ENCODE assay signal across 16 cellular contexts in the genomic region with DNA sequence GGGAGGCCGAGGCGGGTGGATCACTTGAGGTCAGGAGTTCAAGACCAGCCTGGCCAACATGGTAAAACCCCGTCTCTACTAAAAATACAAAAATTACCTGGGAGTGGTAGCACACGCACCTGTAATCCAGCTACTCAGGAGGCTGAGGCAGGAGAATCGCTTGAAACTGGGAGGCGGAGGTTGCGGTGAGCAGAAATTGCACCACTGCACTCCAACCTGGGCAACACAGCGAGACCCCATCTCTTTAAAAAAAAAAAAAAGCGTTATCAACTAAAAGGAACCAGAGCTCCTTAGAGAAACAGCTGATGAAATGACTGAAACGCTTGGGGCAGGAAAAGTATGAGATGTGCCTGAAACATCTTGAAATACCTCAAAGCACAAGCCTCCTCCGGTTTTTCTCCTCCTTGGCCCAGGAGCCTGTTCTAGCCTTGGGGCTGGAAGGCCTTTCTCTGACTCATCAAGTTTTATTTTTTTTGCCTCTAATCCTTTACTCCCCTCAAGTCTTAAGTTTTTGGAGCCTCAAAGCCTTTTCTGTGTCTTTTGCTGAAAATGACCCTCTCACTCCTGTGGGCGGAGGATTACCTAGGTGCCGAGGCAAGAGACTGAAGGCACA.
DNase-seq lines count a peak whose midpoint lies in the region; ATAC-seq, FAIRE-seq and TF ChIP-seq lines count a peak whose summit lies in the region.
"Had no signal": no experiment of that assay in that cellular context is flagged by ENCODE, and none has a peak within 500 bp of the region (broad histone marks: within the 10 kb centered on the region; RNA-seq: fewer than 3 reads in every experiment).

No MANE protein-coding gene starts in this region.

- peak overlapping the region; percentile 62 for H3K9ac ChIP-seq in MM.1S (ENCODE audit: low read length)

- H3K4me1 ChIP-seq in MM.1S (ENCODE audit: low read length), result peaks cover 28% of the 10 kb centered on the region

- H3K27ac ChIP-seq in MM.1S (ENCODE audit: low read length), result peak overlapping the region; percentile 93

- TF ChIP-seq CTCF in AG10803 (conservative IDR thresholded peaks at IDR 0.05; ENCODE audit: low read length) (no peak), MM.1S (IDR thresholded peaks at IDR 0.05; ENCODE audit: low read length) (no peak), D721Med (IDR thresholded peaks at IDR 0.05; ENCODE audit: insufficient read depth, missing control alignments) (no peak)

- H3F3A ChIP-seq in MM.1S (ENCODE audit: insufficient read depth, low read length), result peaks cover 26% of the 10 kb centered on the region

- no peak for ATAC-seq in GM21367 (IDR thresholded peaks at IDR 0.05; ENCODE audit: unreplicated experiment)
- no peak for ATAC-seq in HG02885 (IDR thresholded peaks at IDR 0.05; ENCODE audit: poor library complexity, unreplicated experiment)
- ATAC-seq: activated naive CD4-positive, alpha-beta T cell treated with anti-CD3 and anti-CD28 coated beads, Interleukin-2, amount 50 U/mL, for 72 hours had no signal

- no peaks in the 10 kb centered on the region for H4K20me1 ChIP-seq in MM.1S (ENCODE audit: insufficient read depth, low read length)

- peak; percentile 71 for DNase-seq in AG10803 (ENCODE audit: low read depth)
- no peak for DNase-seq in MM.1S
- DNase-seq in dedifferentiated amniotic fluid mesenchymal stem cell (ENCODE audit: extremely low spot score), result peak; percentile 74
- DNase-seq in non-pigmented ciliary epithelial cell (ENCODE audit: low read depth), result peak; percentile 50
- DNase-seq in D721Med (ENCODE audit: insufficient read length, low spot score), result no peak
- no peak for DNase-seq in NOMO-1 treated with dmso at 0.1 percent for 144 hours (lab: John Stamatoyannopoulos, UW; ENCODE audit: unreplicated experiment)
- DNase-seq: AML-193, DND-41, dorsolateral prefrontal cortex, NCI-H2081, Peyer's patch, T1000 had no signal

- FAIRE-seq in D721Med (lab: Jason Lieb, UNC), result no peak
- FAIRE-seq: H1 had no signal

- H3K9me3 ChIP-seq in MM.1S (replicated peaks; ENCODE audit: insufficient read depth, low read length), result no peaks in the 10 kb centered on the region
- H3K9me3 ChIP-seq: Peyer's patch had no signal

- H2AFZ ChIP-seq in MM.1S (ENCODE audit: low read length), result peak overlapping the region; percentile 14; the same call in 1 of the 2 replicates

- no peak overlapping the region for H3K4me3 ChIP-seq in AG10803 (ENCODE audit: low read length)
- peak overlapping the region; percentile 19; the same call in 1 of the 2 replicates for H3K4me3 ChIP-seq in MM.1S (ENCODE audit: low read length)
- H3K4me3 ChIP-seq: dorsolateral prefrontal cortex, Peyer's patch had no signal

- no peaks in the 10 kb centered on the region for H3K36me3 ChIP-seq in MM.1S (replicated peaks; ENCODE audit: insufficient read depth, low read length)
- H3K36me3 ChIP-seq: Peyer's patch had no signal

- no peaks in the 10 kb centered on the region for H3K27me3 ChIP-seq in MM.1S (replicated peaks; ENCODE audit: insufficient read depth, low read length)
- H3K27me3 ChIP-seq: dorsolateral prefrontal cortex, Peyer's patch had no signal

- peak overlapping the region; percentile 59 for H3K4me2 ChIP-seq in MM.1S (ENCODE audit: low read depth, low read length)

- H3K79me2 ChIP-seq in MM.1S (ENCODE audit: low read length), result no peaks in the 10 kb centered on the region

- H3K9me2 ChIP-seq in MM.1S (replicated peaks; ENCODE audit: insufficient read depth, low read length), result no peaks in the 10 kb centered on the region

Comparison
In these comparisons a context has a peak if more than half of its experiments do, and no peak if none do; other contexts are left out.
1. DNase-seq: peak in AG10803 (single experiment), dedifferentiated amniotic fluid mesenchymal stem cell (single experiment) and non-pigmented ciliary epithelial cell (single experiment); none in MM.1S (single experiment), D721Med (single experiment) and NOMO-1 treated with dmso at 0.1 percent for 144 hours (single experiment).